Comparison of ENCODE assay signal across 9 cellular contexts in the genomic region with DNA sequence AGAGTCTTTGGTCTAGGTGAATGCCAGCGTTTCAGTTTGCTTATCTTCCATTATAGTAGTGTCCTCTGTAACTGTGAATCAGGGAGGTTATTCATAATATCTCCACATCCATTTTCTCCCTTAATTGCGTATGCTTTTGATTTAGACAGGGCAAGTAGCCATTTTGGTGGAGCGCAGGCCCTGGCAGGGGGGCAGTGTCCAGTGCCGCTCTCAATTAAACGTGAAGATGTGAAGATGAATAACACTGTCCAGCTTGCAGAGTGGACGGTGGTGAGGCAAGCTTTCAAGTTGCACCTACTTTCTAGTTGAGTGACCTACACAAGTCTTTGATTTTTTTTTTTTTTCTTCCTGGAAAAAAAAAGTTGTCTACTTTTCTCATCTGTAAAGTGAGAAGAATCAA. TPM values are rescaled to one million over a fixed set of nuclear protein-coding genes. Genes with fewer than 3 reads are reported as not detected.
A peak's percentile ranks its signal among the peaks of the same experiment; 100 is the strongest.
DNase-seq lines count a peak whose midpoint lies in the region; ATAC-seq and TF ChIP-seq lines count a peak whose summit lies in the region.
"Had no signal": no experiment of that assay in that cellular context is flagged by ENCODE, and none has a peak within 500 bp of the region (broad histone marks: within the 10 kb centered on the region; RNA-seq: fewer than 3 reads in every experiment).

No MANE protein-coding gene starts in this region.

- peaks cover 76 to 78% of the 10 kb centered on the region in 2 donors for H3K4me1 Mint-ChIP-seq in natural killer cell

- no peaks in the 10 kb centered on the region for H3K27me3 Mint-ChIP-seq in natural killer cell (ENCODE audit: low read depth in 2 of 2)

- H3K27ac ChIP-seq in OCI-LY3 (ENCODE audit: low read length) (no peak overlapping the region), dorsolateral prefrontal cortex (peak overlapping the region in 57 of 59 donors; percentile 10 to 99 (median 95))

- TF ChIP-seq CTCF in AG10803 (conservative IDR thresholded peaks at IDR 0.05; ENCODE audit: low read length) (no peak), OCI-LY3 (IDR thresholded peaks at IDR 0.05; ENCODE audit: low read depth, low read length) (no peak), dorsolateral prefrontal cortex (IDR thresholded peaks at IDR 0.05 in 54 of 56, conservative IDR thresholded peaks at IDR 0.05 in 2 of 56; ENCODE audit: low read depth in 1 of 56, partially characterized antibody in 56 of 56) (no peak), natural killer cell (IDR thresholded peaks at IDR 0.05) (no peak), mucosa of descending colon (IDR thresholded peaks at IDR 0.05) (no peak)

- peak overlapping the region; percentile 10 for H3K4me2 ChIP-seq in OCI-LY3 (ENCODE audit: low read length)

- H3K4me3 Mint-ChIP-seq in natural killer cell = peak overlapping the region; percentile 96

- H3K27me3 ChIP-seq in OCI-LY3 (ENCODE audit: low read depth, low read length) (no peaks in the 10 kb centered on the region), dorsolateral prefrontal cortex (no peaks in the 10 kb centered on the region)

- no peak overlapping the region for H2AFZ ChIP-seq in OCI-LY3 (ENCODE audit: low read depth, low read length)

- H3K4me1 ChIP-seq in OCI-LY3 (ENCODE audit: low read length) (peaks cover 50% of the 10 kb centered on the region), mucosa of descending colon (ENCODE audit: low read depth) (peaks cover 79% of the 10 kb centered on the region)

- H3K36me3 ChIP-seq in OCI-LY3 (replicated peaks; ENCODE audit: low read depth, low read length) = peaks cover 5% of the 10 kb centered on the region
- H3K36me3 ChIP-seq in mucosa of descending colon (ENCODE audit: low read depth) = no peaks in the 10 kb centered on the region

- no peak for ATAC-seq in natural killer cell
- no peak for ATAC-seq in mucosa of descending colon
- no peak for ATAC-seq in HG03095 (IDR thresholded peaks at IDR 0.05; ENCODE audit: unreplicated experiment)
- ATAC-seq in HG02759 (IDR thresholded peaks at IDR 0.05; ENCODE audit: unreplicated experiment) = no peak

- peaks cover 53% of the 10 kb centered on the region for H4K20me1 ChIP-seq in OCI-LY3 (ENCODE audit: insufficient read depth, low read length)

- no peaks in the 10 kb centered on the region for H3K9me3 Mint-ChIP-seq in natural killer cell

- intact Hi-C loops in dorsolateral prefrontal cortex (cut with DNase I) (no loop called here), natural killer cell (cut with micrococcal nuclease) (no loop called here), mucosa of descending colon (cut with DNase I, micrococcal nuclease) (no loop called here)

- H3K4me3 ChIP-seq in AG10803 (ENCODE audit: low read length) (no peak overlapping the region), OCI-LY3 (ENCODE audit: low read length) (no peak overlapping the region), dorsolateral prefrontal cortex (peak overlapping the region in 14 of 59 donors; percentile 1 to 24 (median 17)), mucosa of descending colon (no peak overlapping the region)

- H3K9ac ChIP-seq in OCI-LY3 (ENCODE audit: low read length) = no peak overlapping the region

- H3K36me3 Mint-ChIP-seq in natural killer cell = no peaks in the 10 kb centered on the region

- peak overlapping the region; percentile 91 to 92 for H3K27ac Mint-ChIP-seq in natural killer cell

- H3K79me2 ChIP-seq in OCI-LY3 (ENCODE audit: low read length) = peaks cover 76% of the 10 kb centered on the region

- DNase-seq in AG10803 (ENCODE audit: low read depth) (peak; percentile 29), dorsolateral prefrontal cortex (no peak), natural killer cell (no peak), HT-29 (ENCODE audit: low spot score) (no peak), mucosa of descending colon (no peak)
- DNase-seq: NCI-H2029 had no signal

- H3K9me3 ChIP-seq in OCI-LY3 (ENCODE audit: insufficient read depth, low read length) = no peaks in the 10 kb centered on the region
- no peaks in the 10 kb centered on the region for H3K9me3 ChIP-seq in mucosa of descending colon

RNA-seq across cellular contexts. Expression of gene TSPAN14, which starts 4.5 kb away (rescaled TPM):
- 10 to 100 TPM; 40.9 to 83.1 (median 60.2) TPM for total RNA-seq in dorsolateral prefrontal cortex
- total RNA-seq in natural killer cell = 100 to 1,000 TPM; 126 to 180 (median 173) TPM
- total RNA-seq in HT-29 (2014; rRNA removed; shearing (Covaris generic)) = 58.3 and 65.1 TPM in 2 replicates
- total RNA-seq in mucosa of descending colon = 10 to 100 TPM; 75.5 to 96.5 (median 81.0) TPM

RNA-seq across cellular contexts. Expression of gene PRXL2A, which starts 50.3 kb away (rescaled TPM):
- total RNA-seq in dorsolateral prefrontal cortex (100 to 1,000 TPM in 119 of 120 experiments, 10 to 100 TPM in 1; 98.4 to 283 (median 185) TPM), natural killer cell (1 to 10 TPM; 1.3 to 1.8 (median 1.4) TPM), mucosa of descending colon (100 to 1,000 TPM in 1 of 3 donors, 10 to 100 TPM in 2; 95.2 to 123 (median 95.8) TPM)
- total RNA-seq in HT-29 (2014; rRNA removed; shearing (Covaris generic)) = 8.6 and 9.3 TPM in 2 replicates
